In genomic region chr17:72714357-72714966, GRCh38 we compare ENCODE assay signal across 19 cellular contexts.
DNase-seq lines count a peak whose midpoint lies in the region; ATAC-seq and TF ChIP-seq lines count a peak whose summit lies in the region.
"Had no signal": no experiment of that assay in that cellular context is flagged by ENCODE, and none has a peak within 500 bp of the region (broad histone marks: within the 10 kb centered on the region; RNA-seq: fewer than 3 reads in every experiment).

No MANE protein-coding gene starts in this region.

- H3K4me1 ChIP-seq in HCT116 (ENCODE audit: control insufficient read depth in 1 of 2, insufficient read depth in 2 of 2, low read length in 2 of 2) (peaks cover 47 to 66% of the 10 kb centered on the region in 2 experiments), body of pancreas (no peaks in the 10 kb centered on the region), gastroesophageal sphincter (no peaks in the 10 kb centered on the region), tibial nerve (peaks cover 0 to 25% (median 5%) of the 10 kb centered on the region in 4 donors)
- H3K4me1 ChIP-seq: HAP-1 had no signal

- no peaks in the 10 kb centered on the region for H4K20me1 ChIP-seq in HCT116 (ENCODE audit: insufficient read depth)
- H4K20me1 ChIP-seq: BLaER1 had no signal

- intact Hi-C loops in HCT116 (cut with micrococcal nuclease) (no loop called here), body of pancreas (cut with DNase I) (no loop called here)

- WGBS in body of pancreas, 2 donors = 76 to 80% methylated on average over 8 to 9 of the region's 9 CpGs
- WGBS in gastroesophageal sphincter (ENCODE audit: low coverage in 1 of 2), 2 donors = 68 to 85% methylated on average over 3 to 8 of the region's 9 CpGs
- WGBS in tibial nerve, 2 donors = 81 to 88% methylated on average over 9 of the region's 9 CpGs

- no TSS peak for BruUV-seq in HCT116 (replicated peaks; lab: Mats Ljungman, UMichigan)

- TF ChIP-seq EP300 in gastroesophageal sphincter (IDR thresholded peaks at IDR 0.05) (no peak), tibial nerve (IDR thresholded peaks at IDR 0.05) (no peak)

- peak overlapping the region; percentile 70 for H3K4me2 ChIP-seq in HCT116 (ENCODE audit: low read length)
- H3K4me2 ChIP-seq: BLaER1 had no signal

- H3K9ac ChIP-seq in HCT116 (ENCODE audit: low read length) = peak overlapping the region; percentile 10; the same call in 1 of the 2 replicates
- H3K9ac ChIP-seq: BLaER1 had no signal

- CTCF ChIA-PET in HCT116 (lab: Charles Lee) = interaction anchor here (1.2 to 17.1 kb wide), 2 partner anchors 155 to 477 kb away, joined by 3 to 448 read pairs; no protein-coding TSS in a partner anchor

- H3K9me2 ChIP-seq in HCT116 (ENCODE audit: insufficient read depth) = no peaks in the 10 kb centered on the region

- H3K9me3 ChIP-seq in HCT116 (ENCODE audit: control insufficient read depth in 1 of 2, insufficient read depth in 1 of 2, low read depth in 1 of 2, low read length in 2 of 2) (peaks cover 5 to 14% of the 10 kb centered on the region in 2 experiments; a peak in 2 of 4 replicates), body of pancreas (no peaks in the 10 kb centered on the region), gastroesophageal sphincter (peaks cover 0 to 23% (median 0%) of the 10 kb centered on the region in 3 donors), tibial nerve (peaks cover 0 to 17% (median 4%) of the 10 kb centered on the region in 4 donors)
- H3K9me3 ChIP-seq: HAP-1 had no signal

- H3K79me2 ChIP-seq in HCT116 (ENCODE audit: insufficient read depth, low read length) = no peaks in the 10 kb centered on the region; the same call in 1 of the 2 replicates

- POLR2A ChIA-PET in HCT116 (lab: Charles Lee) = interaction anchor here (0.6 to 1.6 kb wide), 3 partner anchors 11 to 212 kb away, joined by 3 to 4 read pairs (median 3); no protein-coding TSS in a partner anchor

- H3K36me3 ChIP-seq in HCT116 (ENCODE audit: control insufficient read depth in 1 of 2, insufficient read depth in 2 of 2, low read length in 2 of 2) = peaks cover 0 to 11% of the 10 kb centered on the region in 2 experiments; a peak in 1 of 4 replicates
- H3K36me3 ChIP-seq in body of pancreas (replicated peaks in 1 of 2; ENCODE audit: insufficient read depth in 1 of 2, low read depth in 2 of 2) = no peaks in the 10 kb centered on the region
- peaks cover 0 to 13% of the 10 kb centered on the region in 2 donors for H3K36me3 ChIP-seq in gastroesophageal sphincter
- no peaks in the 10 kb centered on the region for H3K36me3 ChIP-seq in tibial nerve
- H3K36me3 ChIP-seq: HAP-1 had no signal

- RAD21 ChIA-PET in HCT116 (lab: Charles Lee; ENCODE audit: low non-redundant PET in 1 of 2, low total read pairs in 2 of 2, uncharacterized antibody in 2 of 2, unreplicated experiment in 2 of 2) = interaction anchor here in 1 of 2 experiments (1.3 kb wide), 1 partner anchor 158 kb away, joined by 3 read pairs; no protein-coding TSS in a partner anchor

- DNase-seq in NCI-H1417 (lab: John Stamatoyannopoulos, UW) (peak; percentile 59 to 85 (median 80)), NCI-H1417 treated with DMSO at 0.1 percent for 48 hours (lab: John Stamatoyannopoulos, UW) (no peak), HCT116 (ENCODE audit: low read depth, low spot score) (no peak), NCI-H345 treated with DMSO at 0.1 percent for 48 hours (lab: John Stamatoyannopoulos, UW; ENCODE audit: unreplicated experiment) (peak; percentile 99), body of pancreas (no peak), tibial nerve (ENCODE audit: low spot score in 2 of 2) (no peak)
- DNase-seq: activated CD4-positive, alpha-beta T cell treated with anti-CD3 and anti-CD28 coated beads, Interleukin-2, amount 10 ng/mL, durations not matched to agents 7 days and 5 days; activated T-cell treated with anti-CD3 and anti-CD28 coated beads, Interleukin-2, amount 50 U/mL, for 48 hours; DND-41; foreskin melanocyte; OCI-M1; stimulated activated naive CD8-positive, alpha-beta T cell treated with anti-CD3 and anti-CD28 coated beads, Interleukin-15, amount 100 ng/mL, for 72 hours had no signal

- TF ChIP-seq POLR2A in HCT116 (IDR thresholded peaks at IDR 0.05; ENCODE audit: borderline replicate concordance, extremely low read depth, insufficient read depth, insufficient read length) = no peak
- no peak for TF ChIP-seq POLR2A in body of pancreas (IDR thresholded peaks at IDR 0.05)
- no peak for TF ChIP-seq POLR2A in gastroesophageal sphincter (IDR thresholded peaks at IDR 0.05)
- TF ChIP-seq POLR2A in tibial nerve (IDR thresholded peaks at IDR 0.05) = no peak

- H3K27ac ChIP-seq in HCT116 (ENCODE audit: low read depth, low read length) (no peak overlapping the region), body of pancreas (peak overlapping the region in 3 of 4 donors; percentile 8 to 46 (median 26)), gastroesophageal sphincter (no peak overlapping the region), tibial nerve (peak overlapping the region in 2 of 4 donors; percentile 53 to 93)
- H3K27ac ChIP-seq: BLaER1, epithelial cell of prostate had no signal

- ATAC-seq in HCT116 (no peak), body of pancreas (no peak), gastroesophageal sphincter (no peak), HG03025 (IDR thresholded peaks at IDR 0.05; ENCODE audit: low FRiP score, unreplicated experiment) (no peak)
- ATAC-seq: sciatic nerve; SK-N-SH treated with all-trans-retinoic acid at 6 μM for 48 hours; stimulated activated naive CD8-positive, alpha-beta T cell treated with anti-CD3 and anti-CD28 coated beads, Interleukin-15, amount 100 ng/mL, for 72 hours had no signal

- no peaks in the 10 kb centered on the region for H3K27me3 ChIP-seq in HCT116 (ENCODE audit: insufficient read depth, low read length)
- no peaks in the 10 kb centered on the region for H3K27me3 ChIP-seq in body of pancreas
- H3K27me3 ChIP-seq in gastroesophageal sphincter = no peaks in the 10 kb centered on the region
- no peaks in the 10 kb centered on the region for H3K27me3 ChIP-seq in tibial nerve
- H3K27me3 ChIP-seq: BLaER1 had no signal

- H2AFZ ChIP-seq in HCT116 (ENCODE audit: low read depth, low read length, poor library complexity, severe bottlenecking) = no peak overlapping the region

- no peak overlapping the region for H3K4me3 ChIP-seq in HCT116 (replicated peaks in 1 of 2; ENCODE audit: low read depth in 1 of 2, low read length in 2 of 2)
- H3K4me3 ChIP-seq in body of pancreas = no peak overlapping the region
- no peak overlapping the region for H3K4me3 ChIP-seq in gastroesophageal sphincter
- no peak overlapping the region for H3K4me3 ChIP-seq in tibial nerve
- H3K4me3 ChIP-seq: BLaER1, HAP-1 had no signal

- TF ChIP-seq CTCF in HCT116 (IDR thresholded peaks at IDR 0.05 in 2 of 3, conservative IDR thresholded peaks at IDR 0.05 in 1 of 3; ENCODE audit: borderline replicate concordance in 1 of 3, insufficient read depth in 1 of 3, low read depth in 2 of 3, low read length in 2 of 3) (no peak), body of pancreas (IDR thresholded peaks at IDR 0.05) (no peak), gastroesophageal sphincter (IDR thresholded peaks at IDR 0.05) (no peak), tibial nerve (IDR thresholded peaks at IDR 0.05) (no peak)

- TF ChIP-seq RAD21 in HCT116 (IDR thresholded peaks at IDR 0.05; ENCODE audit: low read depth) = no peak

TF ChIP-seq in HCT116, 20 proteins besides CTCF, POLR2A, EP300 and RAD21:
- TF ChIP-seq CEBPB (IDR thresholded peaks at IDR 0.05; ENCODE audit: low read depth) (peak; percentile 35; the same call in 1 of the 2 replicates), TCF7L2 (IDR thresholded peaks at IDR 0.05; ENCODE audit: borderline replicate concordance, extremely low read depth, insufficient read depth, insufficient read length) (no peak), CBX3 (IDR thresholded peaks at IDR 0.05; ENCODE audit: low read depth) (peak; percentile 30; the same call in 1 of the 2 replicates)
TF ChIP-seq in HCT116: peak in this region for 2.

Comparison
In these comparisons a context has a peak if more than half of its experiments do, and no peak if none do; other contexts are left out.
1. DNase-seq: peak in NCI-H1417 (3 of 3) and NCI-H345 treated with DMSO at 0.1 percent for 48 hours (single experiment); none in NCI-H1417 treated with DMSO at 0.1 percent for 48 hours (single experiment), HCT116 (single experiment), body of pancreas (0 of 4) and tibial nerve (0 of 2).
2. H3K27ac ChIP-seq: peak in body of pancreas (3 of 4); none in HCT116 (single experiment) and gastroesophageal sphincter (0 of 4).